In the genomic region with DNA sequence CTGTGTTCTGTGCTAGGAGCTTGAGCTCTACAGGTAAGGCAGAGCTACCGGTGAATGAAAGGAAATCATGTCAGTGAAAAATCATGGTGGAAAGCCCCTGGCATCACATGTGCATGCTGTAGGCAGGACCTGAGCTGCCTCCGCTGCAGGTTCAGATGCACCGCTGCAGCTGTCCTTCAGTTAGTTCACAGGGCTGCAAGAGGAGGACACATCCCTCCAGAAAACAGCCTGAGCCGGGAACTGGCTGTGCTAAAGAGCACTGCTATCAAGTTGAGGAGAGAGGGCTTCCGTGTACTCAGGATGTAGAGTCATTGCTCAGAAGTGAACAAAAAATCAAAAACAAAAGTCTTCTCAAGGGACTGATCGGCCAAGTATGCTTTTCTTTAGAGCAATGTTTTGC, we compare ENCODE assay signal across 12 cellular contexts.
DNase-seq lines count a peak whose midpoint lies in the region; ATAC-seq and TF ChIP-seq lines count a peak whose summit lies in the region.
"Had no signal": no experiment of that assay in that cellular context is flagged by ENCODE, and none has a peak within 500 bp of the region (broad histone marks: within the 10 kb centered on the region; RNA-seq: fewer than 3 reads in every experiment).

No MANE protein-coding gene starts in this region.

- H3K9me3 ChIP-seq in right atrium auricular region (no peaks in the 10 kb centered on the region), upper lobe of right lung (no peaks in the 10 kb centered on the region)
- H3K9me3 ChIP-seq: tibial artery had no signal

- no peaks in the 10 kb centered on the region for H3K27me3 Mint-ChIP-seq in activated T-cell treated with anti-CD3 and anti-CD28 coated beads, Interleukin-2, amount 50 U/mL, for 72 hours (ENCODE audit: low read depth)

- H3K4me3 Mint-ChIP-seq in activated T-cell treated with anti-CD3 and anti-CD28 coated beads, Interleukin-2, amount 50 U/mL, for 72 hours, result peak overlapping the region; percentile 80 to 81

- TF ChIP-seq CTCF in right atrium auricular region (IDR thresholded peaks at IDR 0.05) (no peak), upper lobe of right lung (IDR thresholded peaks at IDR 0.05) (no peak)

- no peak overlapping the region for H3K4me3 ChIP-seq in right atrium auricular region
- H3K4me3 ChIP-seq in upper lobe of right lung, result no peak overlapping the region
- H3K4me3 ChIP-seq: tibial artery had no signal

- H3K36me3 ChIP-seq in right atrium auricular region (no peaks in the 10 kb centered on the region), upper lobe of right lung (peaks cover 8% of the 10 kb centered on the region)

- ATAC-seq in left cardiac atrium (peak; percentile 47 to 62), left lobe of liver (peak; percentile 37), upper lobe of right lung (peak; percentile 25), GM18519 (IDR thresholded peaks at IDR 0.05; ENCODE audit: low FRiP score, unreplicated experiment) (no peak), HG03280 (IDR thresholded peaks at IDR 0.05; ENCODE audit: unreplicated experiment) (no peak)
- ATAC-seq in activated T-cell treated with anti-CD3 and anti-CD28 coated beads, Interleukin-2, amount 50 U/mL, for 72 hours (replicated peaks in 1 of 2), result peak; percentile 42 to 58

- DNase-seq in left cardiac atrium, result peak; percentile 67
- DNase-seq in right atrium auricular region (ENCODE audit: low spot score), result no peak
- DNase-seq in activated T-cell treated with anti-CD3 and anti-CD28 coated beads, Interleukin-2, amount 50 U/mL, for 72 hours, result peak; percentile 58 to 60
- DNase-seq in left lobe of liver (ENCODE audit: low spot score), result no peak
- no peak for DNase-seq in upper lobe of right lung
- no peak for DNase-seq in NCI-H1694 (lab: John Stamatoyannopoulos, UW)
- DNase-seq: NCI-H1092, NCI-H446, retina, tibial artery had no signal

- H3K27me3 ChIP-seq in right atrium auricular region (no peaks in the 10 kb centered on the region), upper lobe of right lung (no peaks in the 10 kb centered on the region)
- H3K27me3 ChIP-seq: tibial artery had no signal

- peaks cover 91% of the 10 kb centered on the region for H3K4me1 Mint-ChIP-seq in activated T-cell treated with anti-CD3 and anti-CD28 coated beads, Interleukin-2, amount 50 U/mL, for 72 hours (ENCODE audit: low read depth)

- peaks cover 0 to 9% of the 10 kb centered on the region in 2 donors for H3K4me1 ChIP-seq in right atrium auricular region
- no peaks in the 10 kb centered on the region for H3K4me1 ChIP-seq in upper lobe of right lung
- H3K4me1 ChIP-seq: tibial artery had no signal

- intact Hi-C loops in left cardiac atrium (cut with DNase I), result no loop called here
- intact Hi-C loops in upper lobe of right lung (cut with DNase I), result no loop called here

- H3K36me3 Mint-ChIP-seq in activated T-cell treated with anti-CD3 and anti-CD28 coated beads, Interleukin-2, amount 50 U/mL, for 72 hours (ENCODE audit: insufficient read depth in 2 of 2), result peaks cover 1 to 20% of the 10 kb centered on the region in 2 donors

- H3K27ac Mint-ChIP-seq in activated T-cell treated with anti-CD3 and anti-CD28 coated beads, Interleukin-2, amount 50 U/mL, for 72 hours, result peak overlapping the region; percentile 79

- no peaks in the 10 kb centered on the region for H3K9me3 Mint-ChIP-seq in activated T-cell treated with anti-CD3 and anti-CD28 coated beads, Interleukin-2, amount 50 U/mL, for 72 hours

- H3K27ac ChIP-seq in right atrium auricular region (no peak overlapping the region), upper lobe of right lung (no peak overlapping the region)
- H3K27ac ChIP-seq: tibial artery had no signal

Comparison
In these comparisons a context has a peak if more than half of its experiments do, and no peak if none do; other contexts are left out.
1. DNase-seq: peak in left cardiac atrium (single experiment) and activated T-cell treated with anti-CD3 and anti-CD28 coated beads, Interleukin-2, amount 50 U/mL, for 72 hours (2 of 2); none in right atrium auricular region (single experiment), left lobe of liver (single experiment), upper lobe of right lung (single experiment) and NCI-H1694 (single experiment).
2. ATAC-seq: peak in left cardiac atrium (2 of 2), activated T-cell treated with anti-CD3 and anti-CD28 coated beads, Interleukin-2, amount 50 U/mL, for 72 hours (2 of 2), left lobe of liver (single experiment) and upper lobe of right lung (single experiment); none in GM18519 (single experiment) and HG03280 (single experiment).